In genomic region chr16:4884209-4884608, GRCh38 we compare ENCODE assay signal across 23 cellular contexts. TPM values are rescaled to one million over a fixed set of nuclear protein-coding genes. Genes with fewer than 3 reads are reported as not detected.
"Had no signal": no experiment of that assay in that cellular context is flagged by ENCODE, and none has a peak within 500 bp of the region (broad histone marks: within the 10 kb centered on the region; RNA-seq: fewer than 3 reads in every experiment).

No MANE protein-coding gene starts in this region.

- DNase-seq: activated CD4-positive, alpha-beta T cell treated with anti-CD3 and anti-CD28 coated beads for 36 hours; activated gamma-delta T cell; activated naive CD4-positive, alpha-beta T cell treated with anti-CD3 and anti-CD28 coated beads for 36 hours; activated naive CD8-positive, alpha-beta T cell treated with anti-CD3 and anti-CD28 coated beads, Interleukin-2, amount 10 ng/mL, durations not matched to agents 7 days and 5 days; activated T-cell treated with anti-CD3 and anti-CD28 coated beads for 4 hours; activated T-cell treated with anti-CD3 and anti-CD28 coated beads, Interleukin-2, amount 50 U/mL, for 48 hours; adrenal gland; body of pancreas; Karpas-422; NCI-H1105 treated with DMSO at 0.1 percent for 48 hours; NCI-H1436 treated with DMSO at 0.1 percent for 48 hours; NCI-H187; NCI-H2081 treated with DMSO at 0.1 percent for 48 hours; NCI-H446; NCI-H524; PC-3; SHP77 treated with DMSO at 0.1 percent for 48 hours; T1000 had no signal

- H3K9me3 Mint-ChIP-seq: activated naive CD4-positive, alpha-beta T cell treated with anti-CD3 and anti-CD28 coated beads for 36 hours; activated naive CD8-positive, alpha-beta T cell treated with anti-CD3 and anti-CD28 coated beads, Interleukin-2, amount 10 ng/mL, durations not matched to agents 7 days and 5 days; activated T-helper 17 cell treated with anti-CD3 and anti-CD28 coated beads, Interleukin-2, amount 50 U/mL, for 72 hours; central memory CD8-positive, alpha-beta T cell; T-helper 1 cell treated with Interleukin-12 subunit alpha and Interleukin-12 subunit beta and Interleukin-4 antibody, amounts not matched to agents 30 μg/mL and 1 μg/mL, for 36 hours had no signal

- H3K27me3 Mint-ChIP-seq: activated CD4-positive, alpha-beta T cell treated with anti-CD3 and anti-CD28 coated beads for 36 hours; activated naive CD8-positive, alpha-beta T cell treated with anti-CD3 and anti-CD28 coated beads, Interleukin-2, amount 10 ng/mL, durations not matched to agents 7 days and 5 days; activated T-helper 17 cell treated with anti-CD3 and anti-CD28 coated beads, Interleukin-2, amount 50 U/mL, for 72 hours; central memory CD8-positive, alpha-beta T cell had no signal

- H3K27me3 ChIP-seq: adrenal gland, body of pancreas had no signal

- H3K27ac ChIP-seq: adrenal gland, body of pancreas had no signal

- H3K4me1 Mint-ChIP-seq: activated CD4-positive, alpha-beta T cell treated with anti-CD3 and anti-CD28 coated beads for 36 hours had no signal

- H3K4me3 ChIP-seq: adrenal gland, body of pancreas had no signal

- H3K9me3 ChIP-seq: adrenal gland, body of pancreas had no signal

- FAIRE-seq: RCC 7860, TTC549 had no signal

- H3K4me3 Mint-ChIP-seq: activated CD4-positive, alpha-beta T cell treated with anti-CD3 and anti-CD28 coated beads for 36 hours; activated naive CD4-positive, alpha-beta T cell treated with anti-CD3 and anti-CD28 coated beads for 36 hours; activated naive CD8-positive, alpha-beta T cell treated with anti-CD3 and anti-CD28 coated beads, Interleukin-2, amount 10 ng/mL, durations not matched to agents 7 days and 5 days; activated T-helper 17 cell treated with anti-CD3 and anti-CD28 coated beads, Interleukin-2, amount 50 U/mL, for 72 hours; central memory CD8-positive, alpha-beta T cell; T-helper 1 cell treated with Interleukin-12 subunit alpha and Interleukin-12 subunit beta and Interleukin-4 antibody, amounts not matched to agents 30 μg/mL and 1 μg/mL, for 36 hours had no signal

- H3K27ac Mint-ChIP-seq: activated CD4-positive, alpha-beta T cell treated with anti-CD3 and anti-CD28 coated beads for 36 hours; activated naive CD4-positive, alpha-beta T cell treated with anti-CD3 and anti-CD28 coated beads for 36 hours; activated naive CD8-positive, alpha-beta T cell treated with anti-CD3 and anti-CD28 coated beads, Interleukin-2, amount 10 ng/mL, durations not matched to agents 7 days and 5 days; activated T-helper 17 cell treated with anti-CD3 and anti-CD28 coated beads, Interleukin-2, amount 50 U/mL, for 72 hours; T-helper 1 cell treated with Interleukin-12 subunit alpha and Interleukin-12 subunit beta and Interleukin-4 antibody, amounts not matched to agents 30 μg/mL and 1 μg/mL, for 36 hours had no signal

RNA-seq across cellular contexts. Expression of gene PPL, which starts 52.7 kb away (rescaled TPM):
- total RNA-seq: activated CD4-positive, alpha-beta T cell treated with anti-CD3 and anti-CD28 coated beads for 36 hours; activated naive CD8-positive, alpha-beta T cell treated with anti-CD3 and anti-CD28 coated beads, Interleukin-2, amount 10 ng/mL, durations not matched to agents 7 days and 5 days; activated T-helper 17 cell treated with anti-CD3 and anti-CD28 coated beads, Interleukin-2, amount 50 U/mL, for 72 hours had no signal
